Comparison of ENCODE assay signal across 19 cellular contexts in the genomic region with DNA sequence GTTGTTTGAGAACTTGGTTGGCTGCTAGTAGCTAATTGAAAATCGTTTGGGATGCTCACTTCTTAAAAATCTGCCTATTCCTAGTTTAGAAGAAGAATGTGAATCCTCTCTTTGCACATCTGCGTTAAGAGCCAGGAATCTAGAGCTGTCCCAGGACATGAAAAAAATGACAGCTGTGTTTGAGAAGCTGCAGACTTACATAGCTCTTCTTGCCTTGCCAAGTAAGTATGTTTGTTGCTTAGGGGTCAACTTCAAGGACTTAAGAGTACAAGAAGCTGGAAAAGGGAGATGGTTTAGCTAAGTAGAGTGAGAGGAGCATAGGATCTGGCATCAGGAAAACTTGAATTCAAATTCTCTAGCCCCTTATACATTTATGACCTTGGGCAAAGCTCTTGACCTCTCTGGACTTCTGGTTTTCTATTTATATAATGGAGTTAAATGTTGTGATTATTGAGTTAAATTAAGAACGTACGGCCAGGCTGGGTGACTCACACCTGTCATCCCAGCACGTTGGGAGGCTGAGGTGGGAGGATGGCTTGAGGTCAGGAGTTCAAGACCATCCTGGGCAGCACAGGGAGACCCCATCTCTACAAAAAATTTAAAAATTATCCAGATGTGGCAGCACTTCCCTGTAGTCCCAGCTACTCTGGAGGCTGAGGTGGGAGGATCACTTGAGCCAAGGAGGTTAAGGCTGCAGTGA. TPM values are rescaled to one million over a fixed set of nuclear protein-coding genes. Genes with fewer than 3 reads are reported as not detected.
DNase-seq lines count a peak whose midpoint lies in the region; ATAC-seq and TF ChIP-seq lines count a peak whose summit lies in the region.
"Had no signal": no experiment of that assay in that cellular context is flagged by ENCODE, and none has a peak within 500 bp of the region (broad histone marks: within the 10 kb centered on the region; RNA-seq: fewer than 3 reads in every experiment).

No MANE protein-coding gene starts in this region.

- no peaks in the 10 kb centered on the region for H3K9me2 ChIP-seq in hepatocyte (replicated peaks; ENCODE audit: insufficient read depth)

- no peak overlapping the region for H3K4me3 Mint-ChIP-seq in CD4-positive, alpha-beta T cell
- H3K4me3 Mint-ChIP-seq in activated T-cell treated with anti-CD3 and anti-CD28 coated beads, Interleukin-2, amount 50 U/mL, for 24 hours: no peak overlapping the region
- H3K4me3 Mint-ChIP-seq: activated naive CD8-positive, alpha-beta T cell treated with anti-CD3 and anti-CD28 coated beads, Interleukin-2, amount 10 ng/mL, durations not matched to agents 7 days and 5 days; CD8-positive, alpha-beta memory T cell; memory B cell; neural progenitor cell had no signal

- no peak overlapping the region for H2AFZ ChIP-seq in hepatocyte
- H2AFZ ChIP-seq: neural progenitor cell had no signal

- H3K36me3 ChIP-seq in esophagus muscularis mucosa (peaks cover 0 to 17% (median 5%) of the 10 kb centered on the region in 4 donors), hepatocyte (replicated peaks; ENCODE audit: insufficient read depth, low read depth) (no peaks in the 10 kb centered on the region), rectal smooth muscle tissue (ENCODE audit: control insufficient read depth, insufficient read depth, low read length) (no peaks in the 10 kb centered on the region)
- H3K36me3 ChIP-seq: prostate gland had no signal

- TF ChIP-seq CTCF in CD4-positive, alpha-beta T cell (IDR thresholded peaks at IDR 0.05): no peak
- no peak for TF ChIP-seq CTCF in esophagus muscularis mucosa (IDR thresholded peaks at IDR 0.05)
- TF ChIP-seq CTCF in hepatocyte (IDR thresholded peaks at IDR 0.05; ENCODE audit: poor library complexity): no peak

- CTCF ChIA-PET in CD4-positive, alpha-beta T cell (lab: Charles Lee): interaction anchor here (0.6 kb wide), 2 partner anchors 15 to 148 kb away, joined by 3 to 4 read pairs; no protein-coding TSS in a partner anchor

- POLR2A ChIA-PET in CD4-positive, alpha-beta T cell (lab: Charles Lee): no interaction called here

- no peaks in the 10 kb centered on the region for H3K9me3 ChIP-seq in CD4-positive, alpha-beta T cell (ENCODE audit: control insufficient read depth, low read length)
- no peaks in the 10 kb centered on the region for H3K9me3 ChIP-seq in esophagus muscularis mucosa
- H3K9me3 ChIP-seq in hepatocyte (ENCODE audit: low read depth): no peaks in the 10 kb centered on the region
- H3K9me3 ChIP-seq: prostate gland, SJSA1, thoracic aorta had no signal

- no peaks in the 10 kb centered on the region for H4K20me1 ChIP-seq in hepatocyte (ENCODE audit: insufficient read depth, poor library complexity, severe bottlenecking)

- peak; percentile 75 for TF ChIP-seq EP300 in esophagus muscularis mucosa (IDR thresholded peaks at IDR 0.05)

- H3K4me1 ChIP-seq in esophagus muscularis mucosa (peaks cover 19 to 53% (median 49%) of the 10 kb centered on the region in 4 donors), hepatocyte (ENCODE audit: insufficient read depth) (peaks cover 29% of the 10 kb centered on the region), rectal smooth muscle tissue (ENCODE audit: control insufficient read depth, insufficient read depth, low read length) (peaks cover 30% of the 10 kb centered on the region)
- H3K4me1 ChIP-seq: prostate gland, SJSA1 had no signal

- H3K9ac ChIP-seq in rectal smooth muscle tissue (ENCODE audit: low read length): no peak overlapping the region
- H3K9ac ChIP-seq: neural progenitor cell had no signal

- no peaks in the 10 kb centered on the region for H3K79me2 ChIP-seq in hepatocyte

- no peak for DNase-seq in CD4-positive, alpha-beta T cell
- DNase-seq in esophagus muscularis mucosa (ENCODE audit: extremely low spot score): no peak
- DNase-seq in hepatocyte (ENCODE audit: low spot score): peak; percentile 46
- DNase-seq in GDM1 (lab: John Stamatoyannopoulos, UW): no peak
- no peak for DNase-seq in activated T-cell treated with anti-CD3 and anti-CD28 coated beads, Interleukin-2, amount 50 U/mL, for 24 hours
- DNase-seq: activated naive CD8-positive, alpha-beta T cell treated with anti-CD3 and anti-CD28 coated beads, Interleukin-2, amount 10 ng/mL, durations not matched to agents 7 days and 5 days; CD8-positive, alpha-beta memory T cell; glutamatergic neuron; NCI-H1694; NCI-H82 had no signal

- H3K4me2 ChIP-seq in hepatocyte: no peak overlapping the region
- H3K4me2 ChIP-seq: neural progenitor cell had no signal

- TF ChIP-seq POLR2A in esophagus muscularis mucosa (IDR thresholded peaks at IDR 0.05; ENCODE audit: low read depth): no peak

- H3K4me1 Mint-ChIP-seq in CD4-positive, alpha-beta T cell (ENCODE audit: low read depth): no peaks in the 10 kb centered on the region
- H3K4me1 Mint-ChIP-seq in activated T-cell treated with anti-CD3 and anti-CD28 coated beads, Interleukin-2, amount 50 U/mL, for 24 hours (ENCODE audit: low read depth): no peaks in the 10 kb centered on the region
- H3K4me1 Mint-ChIP-seq: memory B cell had no signal

- H3K27me3 ChIP-seq in CD4-positive, alpha-beta T cell (ENCODE audit: control insufficient read depth, insufficient read depth, low read length): no peaks in the 10 kb centered on the region
- H3K27me3 ChIP-seq in esophagus muscularis mucosa (no peaks in the 10 kb centered on the region), hepatocyte (no peaks in the 10 kb centered on the region), rectal smooth muscle tissue (ENCODE audit: control insufficient read depth, insufficient read depth, low read length) (no peaks in the 10 kb centered on the region)
- H3K27me3 ChIP-seq: neural progenitor cell, SJSA1 had no signal

- no peaks in the 10 kb centered on the region for H3K9me3 Mint-ChIP-seq in CD4-positive, alpha-beta T cell
- no peaks in the 10 kb centered on the region for H3K9me3 Mint-ChIP-seq in activated T-cell treated with anti-CD3 and anti-CD28 coated beads, Interleukin-2, amount 50 U/mL, for 24 hours
- H3K9me3 Mint-ChIP-seq: activated naive CD8-positive, alpha-beta T cell treated with anti-CD3 and anti-CD28 coated beads, Interleukin-2, amount 10 ng/mL, durations not matched to agents 7 days and 5 days; CD8-positive, alpha-beta memory T cell; memory B cell; neural progenitor cell had no signal

- H3K27ac ChIP-seq in CD4-positive, alpha-beta T cell (ENCODE audit: low read depth, low read length): no peak overlapping the region
- peak overlapping the region; percentile 86 to 89 (median 88) for H3K27ac ChIP-seq in esophagus muscularis mucosa (replicated peaks in 1 of 4)
- H3K27ac ChIP-seq in hepatocyte: peak overlapping the region; percentile 24
- peak overlapping the region; percentile 85 for H3K27ac ChIP-seq in rectal smooth muscle tissue (ENCODE audit: low read depth, low read length)
- H3K27ac ChIP-seq: neural progenitor cell, prostate gland, SJSA1, thoracic aorta had no signal

- peak overlapping the region; percentile 40 for H3K27ac Mint-ChIP-seq in CD4-positive, alpha-beta T cell
- H3K27ac Mint-ChIP-seq in activated T-cell treated with anti-CD3 and anti-CD28 coated beads, Interleukin-2, amount 50 U/mL, for 24 hours: no peak overlapping the region
- H3K27ac Mint-ChIP-seq: activated naive CD8-positive, alpha-beta T cell treated with anti-CD3 and anti-CD28 coated beads, Interleukin-2, amount 10 ng/mL, durations not matched to agents 7 days and 5 days; memory B cell; neural progenitor cell had no signal

- H3K36me3 Mint-ChIP-seq in CD4-positive, alpha-beta T cell (ENCODE audit: low read depth): peaks cover 79% of the 10 kb centered on the region
- peaks cover 67% of the 10 kb centered on the region for H3K36me3 Mint-ChIP-seq in activated T-cell treated with anti-CD3 and anti-CD28 coated beads, Interleukin-2, amount 50 U/mL, for 24 hours (ENCODE audit: low read depth)

- 32% methylated on average over 5 of the region's 5 CpGs for WGBS in esophagus muscularis mucosa
- 60% methylated on average over 5 of the region's 5 CpGs for WGBS in hepatocyte (ENCODE audit: low lambda C conversion rate, missing lambda C conversion rate)

- intact Hi-C loops in CD4-positive, alpha-beta T cell (cut with DNase I, micrococcal nuclease): no loop called here
- intact Hi-C loops in esophagus muscularis mucosa (cut with DNase I): loop anchor here (5.0 kb wide), 1 partner anchor 58 kb away; a partner anchor contains a TSS

- ATAC-seq in CD4-positive, alpha-beta T cell (ENCODE audit: poor library complexity): no peak
- ATAC-seq in GM18907 (IDR thresholded peaks at IDR 0.05; ENCODE audit: unreplicated experiment) (no peak), HG02885 (IDR thresholded peaks at IDR 0.05; ENCODE audit: poor library complexity, unreplicated experiment) (no peak)
- ATAC-seq: K562 had no signal

- no peaks in the 10 kb centered on the region for H3K27me3 Mint-ChIP-seq in CD4-positive, alpha-beta T cell
- no peaks in the 10 kb centered on the region for H3K27me3 Mint-ChIP-seq in activated T-cell treated with anti-CD3 and anti-CD28 coated beads, Interleukin-2, amount 50 U/mL, for 24 hours
- H3K27me3 Mint-ChIP-seq: activated naive CD8-positive, alpha-beta T cell treated with anti-CD3 and anti-CD28 coated beads, Interleukin-2, amount 10 ng/mL, durations not matched to agents 7 days and 5 days; CD8-positive, alpha-beta memory T cell; memory B cell had no signal

- no peak overlapping the region for H3K4me3 ChIP-seq in esophagus muscularis mucosa
- H3K4me3 ChIP-seq in hepatocyte: no peak overlapping the region
- no peak overlapping the region for H3K4me3 ChIP-seq in rectal smooth muscle tissue (ENCODE audit: low read length)
- H3K4me3 ChIP-seq: K562, neural progenitor cell, prostate gland, SJSA1, thoracic aorta had no signal

RNA-seq across cellular contexts. Expression of a gene that starts 34.2 kb away (rescaled TPM):
- 10 to 100 TPM; 18.7 to 22.8 TPM for total RNA-seq in CD4-positive, alpha-beta T cell
- total RNA-seq in esophagus muscularis mucosa (10 to 100 TPM; 59.2 to 66.0 (median 62.3) TPM), hepatocyte (28.8 and 32.9 TPM in 2 replicates)
- polyA plus RNA-seq in hepatocyte: 25.0 and 26.2 TPM in 2 replicates

RNA-seq across cellular contexts. Expression of a gene that starts 55.2 kb away (rescaled TPM):
- total RNA-seq in CD4-positive, alpha-beta T cell: 1 to 10 TPM; 1.3 TPM
- total RNA-seq in esophagus muscularis mucosa (100 to 1,000 TPM; 135 to 198 (median 168) TPM), hepatocyte (21.6 and 22.0 TPM in 2 replicates)
- polyA plus RNA-seq in hepatocyte: 10.4 and 12.2 TPM in 2 replicates
